In the genomic region with DNA sequence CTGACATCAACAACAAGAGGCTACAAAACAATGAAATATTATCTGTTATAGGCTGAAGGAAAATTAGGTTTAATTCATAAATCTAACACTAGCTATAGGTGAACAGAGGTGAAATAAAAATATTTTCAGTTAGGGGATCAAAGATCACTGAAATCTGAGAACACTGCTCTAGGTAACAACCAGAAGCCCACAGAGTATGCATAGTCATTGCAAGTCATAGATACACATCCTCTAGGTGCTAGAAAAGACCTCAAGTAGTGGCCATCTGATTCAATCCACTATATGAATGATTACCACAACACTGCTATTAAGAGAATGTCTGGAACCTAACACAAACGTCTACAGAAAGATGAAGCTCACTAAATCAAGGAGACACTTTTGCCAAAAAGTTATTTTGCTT, we compare ENCODE assay signal across 7 cellular contexts.
"Had no signal": no experiment of that assay in that cellular context is flagged by ENCODE, and none has a peak within 500 bp of the region (broad histone marks: within the 10 kb centered on the region; RNA-seq: fewer than 3 reads in every experiment).

No MANE protein-coding gene starts in this region.

- H3K4me2 ChIP-seq: KMS-11 had no signal

- H3K27ac Mint-ChIP-seq: IgD-negative memory B cell had no signal

- H3K27ac ChIP-seq: KMS-11 had no signal

- DNase-seq: GOT3, H9, HCEC 1CT, KBM-7 had no signal

- H3K4me1 Mint-ChIP-seq: H9, IgD-negative memory B cell had no signal

- H3K27me3 Mint-ChIP-seq: IgD-negative memory B cell had no signal

- H3K9ac ChIP-seq: KMS-11 had no signal

- FAIRE-seq: HTR-8/SVneo had no signal

- H3K4me3 Mint-ChIP-seq: H9, IgD-negative memory B cell had no signal
